In the genomic region with DNA sequence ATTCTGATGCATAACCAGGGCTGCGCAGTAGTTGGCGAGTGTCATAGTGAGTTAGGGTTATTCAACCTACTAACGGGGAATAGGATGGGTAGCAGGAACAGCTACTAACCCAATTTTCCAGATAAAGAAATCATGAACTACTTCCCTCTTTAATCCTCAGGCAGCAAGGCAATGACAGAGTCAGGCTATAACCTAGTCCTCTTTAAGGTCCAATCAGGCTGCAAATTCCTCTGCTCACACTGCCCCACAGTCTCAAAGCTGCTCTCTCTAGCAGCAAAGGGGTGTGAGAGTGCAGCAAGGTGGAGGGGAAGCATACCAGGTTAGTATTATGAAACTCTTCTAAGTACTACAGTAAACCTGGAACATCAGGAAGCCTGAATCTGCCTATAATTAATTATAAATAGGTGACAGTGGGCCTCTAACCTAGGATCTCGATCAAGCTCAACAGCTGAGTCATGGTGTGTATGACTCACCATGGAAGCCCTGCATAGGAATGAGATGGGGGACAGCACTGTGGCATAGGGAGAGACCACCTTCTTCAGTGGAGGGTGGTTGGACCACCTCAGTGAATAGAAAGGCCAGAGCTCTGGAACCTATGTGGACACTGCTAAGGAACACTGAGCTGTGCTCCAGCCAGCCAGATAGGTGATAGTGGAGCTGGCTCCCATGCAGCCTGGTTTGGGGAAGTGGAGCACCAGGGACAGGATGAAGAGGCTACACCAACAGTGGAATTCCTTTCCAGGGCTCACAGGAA, we compare ENCODE assay signal across 1 cellular context.
TF ChIP-seq lines count a peak whose summit lies in the region.

No MANE protein-coding gene starts in this region.

TF ChIP-seq in K562, 482 proteins besides CTCF, POLR2A, EP300 and RAD21 (continued from another document and continues in another):
- TF ChIP-seq, protein P1, sequence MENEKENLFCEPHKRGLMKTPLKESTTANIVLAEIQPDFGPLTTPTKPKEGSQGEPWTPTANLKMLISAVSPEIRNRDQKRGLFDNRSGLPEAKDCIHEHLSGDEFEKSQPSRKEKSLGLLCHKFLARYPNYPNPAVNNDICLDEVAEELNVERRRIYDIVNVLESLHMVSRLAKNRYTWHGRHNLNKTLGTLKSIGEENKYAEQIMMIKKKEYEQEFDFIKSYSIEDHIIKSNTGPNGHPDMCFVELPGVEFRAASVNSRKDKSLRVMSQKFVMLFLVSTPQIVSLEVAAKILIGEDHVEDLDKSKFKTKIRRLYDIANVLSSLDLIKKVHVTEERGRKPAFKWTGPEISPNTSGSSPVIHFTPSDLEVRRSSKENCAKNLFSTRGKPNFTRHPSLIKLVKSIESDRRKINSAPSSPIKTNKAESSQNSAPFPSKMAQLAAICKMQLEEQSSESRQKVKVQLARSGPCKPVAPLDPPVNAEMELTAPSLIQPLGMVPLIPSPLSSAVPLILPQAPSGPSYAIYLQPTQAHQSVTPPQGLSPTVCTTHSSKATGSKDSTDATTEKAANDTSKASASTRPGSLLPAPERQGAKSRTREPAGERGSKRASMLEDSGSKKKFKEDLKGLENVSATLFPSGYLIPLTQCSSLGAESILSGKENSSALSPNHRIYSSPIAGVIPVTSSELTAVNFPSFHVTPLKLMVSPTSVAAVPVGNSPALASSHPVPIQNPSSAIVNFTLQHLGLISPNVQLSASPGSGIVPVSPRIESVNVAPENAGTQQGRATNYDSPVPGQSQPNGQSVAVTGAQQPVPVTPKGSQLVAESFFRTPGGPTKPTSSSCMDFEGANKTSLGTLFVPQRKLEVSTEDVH (IDR thresholded peaks at IDR 0.05; ENCODE audit: low read depth, partially characterized antibody), result peak; percentile 16
- TF ChIP-seq, protein P2, sequence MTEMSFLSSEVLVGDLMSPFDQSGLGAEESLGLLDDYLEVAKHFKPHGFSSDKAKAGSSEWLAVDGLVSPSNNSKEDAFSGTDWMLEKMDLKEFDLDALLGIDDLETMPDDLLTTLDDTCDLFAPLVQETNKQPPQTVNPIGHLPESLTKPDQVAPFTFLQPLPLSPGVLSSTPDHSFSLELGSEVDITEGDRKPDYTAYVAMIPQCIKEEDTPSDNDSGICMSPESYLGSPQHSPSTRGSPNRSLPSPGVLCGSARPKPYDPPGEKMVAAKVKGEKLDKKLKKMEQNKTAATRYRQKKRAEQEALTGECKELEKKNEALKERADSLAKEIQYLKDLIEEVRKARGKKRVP (CRISPR knock-in tag; IDR thresholded peaks at IDR 0.05), result peak; percentile 63
- TF ChIP-seq HES1 (IDR thresholded peaks at IDR 0.05; ENCODE audit: low read depth) (no peak), HDAC3 (IDR thresholded peaks at IDR 0.05; ENCODE audit: borderline replicate concordance, partially characterized antibody) (no peak), KLF10 (CRISPR knock-in tag; IDR thresholded peaks at IDR 0.05) (no peak), MXI1 (IDR thresholded peaks at IDR 0.05; ENCODE audit: low read depth, low read length) (no peak), ZNF583 (CRISPR knock-in tag; IDR thresholded peaks at IDR 0.05) (no peak), MTA3 (IDR thresholded peaks at IDR 0.05; ENCODE audit: borderline replicate concordance) (peak; percentile 78), GTF2F1 (IDR thresholded peaks at IDR 0.05; ENCODE audit: low read depth, low read length) (no peak), MEF2A (IDR thresholded peaks at IDR 0.05; ENCODE audit: control insufficient read depth, low read depth, low read length) (no peak), POU5F1 (IDR thresholded peaks at IDR 0.05; ENCODE audit: borderline replicate concordance, low read depth, low read length, partially characterized antibody) (no peak), SMARCA4 (IDR thresholded peaks at IDR 0.05) (peak; percentile 96), JUN (IDR thresholded peaks at IDR 0.05; ENCODE audit: borderline replicate concordance, low read depth, low read length) (peak; percentile 94), JUN (CRISPR knock-in tag; IDR thresholded peaks at IDR 0.05; ENCODE audit: borderline replicate concordance) (no peak), ZHX1 (conservative IDR thresholded peaks at IDR 0.05; ENCODE audit: low read length) (no peak), GTF3C2 (IDR thresholded peaks at IDR 0.05; ENCODE audit: borderline replicate concordance, extremely low read depth, insufficient read length) (no peak), SPI1 (IDR thresholded peaks at IDR 0.05; ENCODE audit: borderline replicate concordance, low read depth, low read length) (peak; percentile 95), RFX5 (IDR thresholded peaks at IDR 0.05; ENCODE audit: low read depth, low read length) (no peak), JUND (IDR thresholded peaks at IDR 0.05; ENCODE audit: borderline replicate concordance, low read depth, low read length) (peak; percentile 99), JUND (tag; IDR thresholded peaks at IDR 0.05; ENCODE audit: borderline replicate concordance, low read depth, low read length) (peak; percentile 100), ZEB2 (IDR thresholded peaks at IDR 0.05) (peak; percentile 47; the same call in 1 of the 2 replicates), ZNF76 (CRISPR knock-in tag; IDR thresholded peaks at IDR 0.05; ENCODE audit: borderline replicate concordance) (0 out of 2 replicates have a peak, but pooled peaks have one; percentile 59), ILF3 (IDR thresholded peaks at IDR 0.05; ENCODE audit: borderline replicate concordance) (no peak), MAFF (IDR thresholded peaks at IDR 0.05; ENCODE audit: low read length) (peak; percentile 86), ZBTB7A (IDR thresholded peaks at IDR 0.05; ENCODE audit: borderline replicate concordance, control insufficient read depth, low read depth, low read length) (peak; percentile 81; the same call in 1 of the 2 replicates), BCOR (IDR thresholded peaks at IDR 0.05) (no peak), ZKSCAN3 (CRISPR knock-in tag; IDR thresholded peaks at IDR 0.05) (no peak), ZC3H8 (IDR thresholded peaks at IDR 0.05) (no peak), MEF2D (tag; conservative IDR thresholded peaks at IDR 0.05; ENCODE audit: low read depth) (peak; percentile 30; the same call in 1 of the 2 replicates), CHD2 (IDR thresholded peaks at IDR 0.05; ENCODE audit: low read depth, low read length) (no peak), HDGF (IDR thresholded peaks at IDR 0.05) (0 out of 2 replicates have a peak, but pooled peaks have one; percentile 67), ZNF347 (CRISPR knock-in tag; IDR thresholded peaks at IDR 0.05; ENCODE audit: low read depth) (no peak), CTBP1 (IDR thresholded peaks at IDR 0.05; ENCODE audit: borderline replicate concordance) (peak; percentile 75; the same call in 1 of the 2 replicates), RB1 (IDR thresholded peaks at IDR 0.05; ENCODE audit: low read depth) (0 out of 2 replicates have a peak, but pooled peaks have one; percentile 20), GTF2E2 (tag; IDR thresholded peaks at IDR 0.05) (no peak), FOS (IDR thresholded peaks at IDR 0.05; ENCODE audit: extremely low read depth, insufficient read length) (peak; percentile 77), NFXL1 (CRISPR knock-in tag; IDR thresholded peaks at IDR 0.05) (no peak), POLR2G (IDR thresholded peaks at IDR 0.05; ENCODE audit: low read depth, low read length) (no peak), ARID2 (IDR thresholded peaks at IDR 0.05) (no peak), ZNF395 (CRISPR knock-in tag; IDR thresholded peaks at IDR 0.05) (no peak), E2F1 (CRISPR knock-in tag; IDR thresholded peaks at IDR 0.05) (no peak), ZNF3 (CRISPR knock-in tag; IDR thresholded peaks at IDR 0.05) (no peak), ATF1 (CRISPR knock-in tag; IDR thresholded peaks at IDR 0.05) (no peak), ATF1 (tag; IDR thresholded peaks at IDR 0.05) (no peak), ZNF445 (CRISPR knock-in tag; IDR thresholded peaks at IDR 0.05; ENCODE audit: low read depth) (no peak)
- TF ChIP-seq, protein P3, sequence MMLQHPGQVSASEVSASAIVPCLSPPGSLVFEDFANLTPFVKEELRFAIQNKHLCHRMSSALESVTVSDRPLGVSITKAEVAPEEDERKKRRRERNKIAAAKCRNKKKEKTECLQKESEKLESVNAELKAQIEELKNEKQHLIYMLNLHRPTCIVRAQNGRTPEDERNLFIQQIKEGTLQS (IDR thresholded peaks at IDR 0.05), result peak; percentile 99
- TF ChIP-seq, protein P3 (CRISPR knock-in tag; conservative IDR thresholded peaks at IDR 0.05), result peak; percentile 96
- TF ChIP-seq, protein P4, sequence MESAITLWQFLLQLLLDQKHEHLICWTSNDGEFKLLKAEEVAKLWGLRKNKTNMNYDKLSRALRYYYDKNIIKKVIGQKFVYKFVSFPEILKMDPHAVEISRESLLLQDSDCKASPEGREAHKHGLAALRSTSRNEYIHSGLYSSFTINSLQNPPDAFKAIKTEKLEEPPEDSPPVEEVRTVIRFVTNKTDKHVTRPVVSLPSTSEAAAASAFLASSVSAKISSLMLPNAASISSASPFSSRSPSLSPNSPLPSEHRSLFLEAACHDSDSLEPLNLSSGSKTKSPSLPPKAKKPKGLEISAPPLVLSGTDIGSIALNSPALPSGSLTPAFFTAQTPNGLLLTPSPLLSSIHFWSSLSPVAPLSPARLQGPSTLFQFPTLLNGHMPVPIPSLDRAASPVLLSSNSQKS (CRISPR knock-in tag; IDR thresholded peaks at IDR 0.05), result no peak
- TF ChIP-seq, protein P5, sequence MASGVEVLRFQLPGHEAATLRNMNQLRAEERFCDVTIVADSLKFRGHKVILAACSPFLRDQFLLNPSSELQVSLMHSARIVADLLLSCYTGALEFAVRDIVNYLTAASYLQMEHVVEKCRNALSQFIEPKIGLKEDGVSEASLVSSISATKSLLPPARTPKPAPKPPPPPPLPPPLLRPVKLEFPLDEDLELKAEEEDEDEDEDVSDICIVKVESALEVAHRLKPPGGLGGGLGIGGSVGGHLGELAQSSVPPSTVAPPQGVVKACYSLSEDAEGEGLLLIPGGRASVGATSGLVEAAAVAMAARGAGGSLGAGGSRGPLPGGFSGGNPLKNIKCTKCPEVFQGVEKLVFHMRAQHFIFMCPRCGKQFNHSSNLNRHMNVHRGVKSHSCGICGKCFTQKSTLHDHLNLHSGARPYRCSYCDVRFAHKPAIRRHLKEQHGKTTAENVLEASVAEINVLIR (CRISPR knock-in tag; IDR thresholded peaks at IDR 0.05), result no peak
